In the genomic region with DNA sequence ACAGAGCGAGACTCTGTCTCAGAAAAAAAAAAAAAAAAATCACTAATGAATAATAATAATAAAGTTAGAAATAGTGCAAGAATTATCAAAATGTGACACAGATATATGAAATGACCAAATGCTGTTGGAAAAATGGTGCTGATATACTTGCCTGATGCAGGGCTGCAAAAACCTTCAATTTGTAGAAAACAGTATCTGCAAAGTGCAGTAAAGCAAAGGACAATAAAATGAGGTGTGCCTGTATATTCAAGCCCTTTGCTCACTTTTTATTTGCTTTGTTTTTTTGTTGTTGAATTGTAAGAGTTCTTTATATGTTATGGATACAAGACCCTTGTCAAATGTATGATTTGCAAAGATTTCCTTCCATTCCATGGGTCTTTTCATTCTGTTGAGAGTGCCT, we compare ENCODE assay signal across 18 cellular contexts. TPM values are rescaled to one million over a fixed set of nuclear protein-coding genes. Genes with fewer than 3 reads are reported as not detected.
DNase-seq lines count a peak whose midpoint lies in the region; ATAC-seq and TF ChIP-seq lines count a peak whose summit lies in the region.
"Had no signal": no experiment of that assay in that cellular context is flagged by ENCODE, and none has a peak within 500 bp of the region (broad histone marks: within the 10 kb centered on the region; RNA-seq: fewer than 3 reads in every experiment).

No MANE protein-coding gene starts in this region.

- H3K4me1 Mint-ChIP-seq in stimulated activated naive CD8-positive, alpha-beta T cell treated with anti-CD3 and anti-CD28 coated beads, Interleukin-15, Interleukin-2, amounts not matched to agents 100 ng/mL and 50 ng/mL, for 24 hours (ENCODE audit: low read depth), result peaks cover 18% of the 10 kb centered on the region
- H3K4me1 Mint-ChIP-seq in stimulated activated naive CD8-positive, alpha-beta T cell treated with anti-CD3 and anti-CD28 coated beads, Interleukin-15, amount 100 ng/mL, for 72 hours, result peaks cover 6% of the 10 kb centered on the region
- peaks cover 45 to 71% of the 10 kb centered on the region in 2 donors for H3K4me1 Mint-ChIP-seq in stimulated activated naive B cell treated with anti-CD40 and anti-IgM and Interleukin-4, amounts not matched to agents 10 μg/mL and 1 μg/mL and 100 μg/mL, for 72 hours
- H3K4me1 Mint-ChIP-seq: GM23338 had no signal

- H3K36me3 Mint-ChIP-seq in stimulated activated naive CD8-positive, alpha-beta T cell treated with anti-CD3 and anti-CD28 coated beads, Interleukin-15, Interleukin-2, amounts not matched to agents 100 ng/mL and 50 ng/mL, for 24 hours (ENCODE audit: low read depth), result no peaks in the 10 kb centered on the region
- peaks cover 0 to 3% of the 10 kb centered on the region in 2 donors for H3K36me3 Mint-ChIP-seq in stimulated activated naive B cell treated with anti-CD40 and anti-IgM and Interleukin-4, amounts not matched to agents 10 μg/mL and 1 μg/mL and 100 μg/mL, for 72 hours
- H3K36me3 Mint-ChIP-seq: CD4-positive, CD25-positive, alpha-beta regulatory T cell had no signal

- H3K9me3 Mint-ChIP-seq in stimulated activated naive CD8-positive, alpha-beta T cell treated with anti-CD3 and anti-CD28 coated beads, Interleukin-15, Interleukin-2, amounts not matched to agents 100 ng/mL and 50 ng/mL, for 24 hours, result no peaks in the 10 kb centered on the region
- no peaks in the 10 kb centered on the region for H3K9me3 Mint-ChIP-seq in stimulated activated naive CD8-positive, alpha-beta T cell treated with anti-CD3 and anti-CD28 coated beads, Interleukin-15, amount 100 ng/mL, for 72 hours
- peaks cover 0 to 3% of the 10 kb centered on the region in 2 donors for H3K9me3 Mint-ChIP-seq in stimulated activated naive B cell treated with anti-CD40 and anti-IgM and Interleukin-4, amounts not matched to agents 10 μg/mL and 1 μg/mL and 100 μg/mL, for 72 hours
- H3K9me3 Mint-ChIP-seq: CD8-positive, alpha-beta memory T cell; GM23338 had no signal

- H3K4me3 ChIP-seq in OCI-LY1 (ENCODE audit: low read depth, low read length, poor library complexity, severe bottlenecking), result no peak overlapping the region
- H3K4me3 ChIP-seq: A549, GM23338 had no signal

- no peaks in the 10 kb centered on the region for H4K20me1 ChIP-seq in OCI-LY1 (ENCODE audit: insufficient read depth, low read length)

- ATAC-seq in stimulated activated naive CD8-positive, alpha-beta T cell treated with anti-CD3 and anti-CD28 coated beads, Interleukin-15, amount 100 ng/mL, for 72 hours, result no peak
- ATAC-seq in left colon (peak; percentile 71), HG02840 (IDR thresholded peaks at IDR 0.05; ENCODE audit: low FRiP score, unreplicated experiment) (no peak), HG03175 (IDR thresholded peaks at IDR 0.05; ENCODE audit: unreplicated experiment) (no peak)
- ATAC-seq in stimulated activated naive B cell treated with anti-CD40 and anti-IgM and Interleukin-4, amounts not matched to agents 10 μg/mL and 1 μg/mL and 100 μg/mL, for 72 hours (replicated peaks), result peak; percentile 5 to 21
- ATAC-seq: A549, GM23338 had no signal

- H3K4me1 ChIP-seq in OCI-LY1 (ENCODE audit: insufficient read depth, low read length, severe bottlenecking), result peaks cover 22% of the 10 kb centered on the region
- H3K4me1 ChIP-seq: A549 had no signal

- H3K9me3 ChIP-seq in OCI-LY1 (ENCODE audit: low read length), result no peaks in the 10 kb centered on the region
- H3K9me3 ChIP-seq: A549 had no signal

- H3K4me3 Mint-ChIP-seq in stimulated activated naive CD8-positive, alpha-beta T cell treated with anti-CD3 and anti-CD28 coated beads, Interleukin-15, Interleukin-2, amounts not matched to agents 100 ng/mL and 50 ng/mL, for 24 hours, result no peak overlapping the region
- H3K4me3 Mint-ChIP-seq in stimulated activated naive CD8-positive, alpha-beta T cell treated with anti-CD3 and anti-CD28 coated beads, Interleukin-15, amount 100 ng/mL, for 72 hours, result no peak overlapping the region
- H3K4me3 Mint-ChIP-seq in stimulated activated naive B cell treated with anti-CD40 and anti-IgM and Interleukin-4, amounts not matched to agents 10 μg/mL and 1 μg/mL and 100 μg/mL, for 72 hours, result peak overlapping the region; percentile 78 to 81
- H3K4me3 Mint-ChIP-seq: CD4-positive, CD25-positive, alpha-beta regulatory T cell; CD8-positive, alpha-beta memory T cell; GM23338 had no signal

- H3K9ac ChIP-seq in OCI-LY1 (ENCODE audit: low read length), result no peak overlapping the region

- H2AFZ ChIP-seq in OCI-LY1 (ENCODE audit: low read length), result no peak overlapping the region
- H2AFZ ChIP-seq: GM23338 had no signal

- no peak overlapping the region for H3K27ac ChIP-seq in OCI-LY1 (ENCODE audit: low read depth, low read length, poor library complexity, severe bottlenecking)
- H3K27ac ChIP-seq: 22Rv1, A549 had no signal

- H3F3A ChIP-seq in OCI-LY1 (ENCODE audit: insufficient read depth, low read length), result no peaks in the 10 kb centered on the region

- H3K36me3 ChIP-seq in OCI-LY1 (ENCODE audit: insufficient read depth, low read length), result no peaks in the 10 kb centered on the region

- peak overlapping the region; percentile 14 for H3K27ac Mint-ChIP-seq in stimulated activated naive CD8-positive, alpha-beta T cell treated with anti-CD3 and anti-CD28 coated beads, Interleukin-15, Interleukin-2, amounts not matched to agents 100 ng/mL and 50 ng/mL, for 24 hours
- no peak overlapping the region for H3K27ac Mint-ChIP-seq in stimulated activated naive CD8-positive, alpha-beta T cell treated with anti-CD3 and anti-CD28 coated beads, Interleukin-15, amount 100 ng/mL, for 72 hours
- H3K27ac Mint-ChIP-seq in stimulated activated naive B cell treated with anti-CD40 and anti-IgM and Interleukin-4, amounts not matched to agents 10 μg/mL and 1 μg/mL and 100 μg/mL, for 72 hours, result peak overlapping the region; percentile 91
- H3K27ac Mint-ChIP-seq: CD4-positive, CD25-positive, alpha-beta regulatory T cell; CD8-positive, alpha-beta memory T cell; GM23338 had no signal

- DNase-seq in stimulated activated naive CD8-positive, alpha-beta T cell treated with anti-CD3 and anti-CD28 coated beads, Interleukin-15, amount 100 ng/mL, for 72 hours, result no peak
- DNase-seq in left colon, result no peak
- no peak for DNase-seq in stimulated activated naive B cell treated with anti-CD40 and anti-IgM and Interleukin-4, amounts not matched to agents 10 μg/mL and 1 μg/mL and 100 μg/mL, for 72 hours
- DNase-seq in DMS79 (lab: John Stamatoyannopoulos, UW), result no peak
- DNase-seq: AML-193; C1 segment of cervical spinal cord; CD4-positive, CD25-positive, alpha-beta regulatory T cell; CD8-positive, alpha-beta memory T cell; COR-L47; HCEC 1CT; KG1 had no signal

- intact Hi-C loops in left colon (cut with DNase I, micrococcal nuclease), result no loop called here

- H3K4me2 ChIP-seq in OCI-LY1 (ENCODE audit: low read length), result peak overlapping the region; percentile 27; the same call in 1 of the 2 replicates
- H3K4me2 ChIP-seq: A549, GM23338 had no signal

- TF ChIP-seq CTCF in OCI-LY1 (IDR thresholded peaks at IDR 0.05; ENCODE audit: low read length), result no peak

- H3K9me2 ChIP-seq in OCI-LY1 (ENCODE audit: low read depth, low read length), result no peaks in the 10 kb centered on the region

- H3K27me3 Mint-ChIP-seq in stimulated activated naive CD8-positive, alpha-beta T cell treated with anti-CD3 and anti-CD28 coated beads, Interleukin-15, Interleukin-2, amounts not matched to agents 100 ng/mL and 50 ng/mL, for 24 hours, result peaks cover 16% of the 10 kb centered on the region
- peaks cover 37% of the 10 kb centered on the region for H3K27me3 Mint-ChIP-seq in stimulated activated naive CD8-positive, alpha-beta T cell treated with anti-CD3 and anti-CD28 coated beads, Interleukin-15, amount 100 ng/mL, for 72 hours
- no peaks in the 10 kb centered on the region for H3K27me3 Mint-ChIP-seq in stimulated activated naive B cell treated with anti-CD40 and anti-IgM and Interleukin-4, amounts not matched to agents 10 μg/mL and 1 μg/mL and 100 μg/mL, for 72 hours

- no peaks in the 10 kb centered on the region for H3K27me3 ChIP-seq in OCI-LY1 (ENCODE audit: insufficient read depth, low read length)

- no peaks in the 10 kb centered on the region for H3K79me2 ChIP-seq in OCI-LY1 (ENCODE audit: insufficient read depth, low read length)

RNA-seq across cellular contexts. Expression of gene PAPOLA, which starts 9.0 kb away (rescaled TPM):
- total RNA-seq in left colon, result 100 to 1,000 TPM; 159 to 164 TPM

Comparison
In these comparisons a context has a peak if more than half of its experiments do, and no peak if none do; other contexts are left out.
1. H3K27ac Mint-ChIP-seq: peak in stimulated activated naive CD8-positive, alpha-beta T cell treated with anti-CD3 and anti-CD28 coated beads, Interleukin-15, Interleukin-2, amounts not matched to agents 100 ng/mL and 50 ng/mL, for 24 hours (single experiment) and stimulated activated naive B cell treated with anti-CD40 and anti-IgM and Interleukin-4, amounts not matched to agents 10 μg/mL and 1 μg/mL and 100 μg/mL, for 72 hours (single experiment); none in stimulated activated naive CD8-positive, alpha-beta T cell treated with anti-CD3 and anti-CD28 coated beads, Interleukin-15, amount 100 ng/mL, for 72 hours (0 of 2).
2. H3K4me3 Mint-ChIP-seq: peak in stimulated activated naive B cell treated with anti-CD40 and anti-IgM and Interleukin-4, amounts not matched to agents 10 μg/mL and 1 μg/mL and 100 μg/mL, for 72 hours (2 of 2); none in stimulated activated naive CD8-positive, alpha-beta T cell treated with anti-CD3 and anti-CD28 coated beads, Interleukin-15, Interleukin-2, amounts not matched to agents 100 ng/mL and 50 ng/mL, for 24 hours (single experiment) and stimulated activated naive CD8-positive, alpha-beta T cell treated with anti-CD3 and anti-CD28 coated beads, Interleukin-15, amount 100 ng/mL, for 72 hours (0 of 2).
3. ATAC-seq: peak in left colon (single experiment) and stimulated activated naive B cell treated with anti-CD40 and anti-IgM and Interleukin-4, amounts not matched to agents 10 μg/mL and 1 μg/mL and 100 μg/mL, for 72 hours (2 of 2); none in stimulated activated naive CD8-positive, alpha-beta T cell treated with anti-CD3 and anti-CD28 coated beads, Interleukin-15, amount 100 ng/mL, for 72 hours (single experiment), HG02840 (single experiment) and HG03175 (single experiment).